Comparison of ENCODE assay signal across 18 cellular contexts in genomic region chr17:42301022-42301421, GRCh38. TPM values are rescaled to one million over a fixed set of nuclear protein-coding genes. Genes with fewer than 3 reads are reported as not detected.
DNase-seq lines count a peak whose midpoint lies in the region; ATAC-seq, FAIRE-seq and TF ChIP-seq lines count a peak whose summit lies in the region.
"Had no signal": no experiment of that assay in that cellular context is flagged by ENCODE, and none has a peak within 500 bp of the region (broad histone marks: within the 10 kb centered on the region; RNA-seq: fewer than 3 reads in every experiment).

No MANE protein-coding gene starts in this region.

- H3K23me2 ChIP-seq in H9 (ENCODE audit: insufficient read length, low read depth, low read length, poor library complexity, severe bottlenecking), result no peaks in the 10 kb centered on the region

- no peak overlapping the region for H2AFZ ChIP-seq in H9 (ENCODE audit: low read length)

- TF ChIP-seq CTCF in H9 (conservative IDR thresholded peaks at IDR 0.05) (no peak), bronchial epithelial cell (IDR thresholded peaks at IDR 0.05; ENCODE audit: insufficient read depth, low read length, severe bottlenecking) (no peak)

- WGBS in H9 (ENCODE audit: extremely low coverage, insufficient read length, low lambda C conversion rate), result no CpG with 5 or more reads among the region's 9 CpGs

- no peak overlapping the region for H4K5ac ChIP-seq in H9 (ENCODE audit: insufficient read length, low read depth, low read length)

- H3K36me3 ChIP-seq in bronchial epithelial cell (ENCODE audit: control insufficient read depth, insufficient read depth, low read length), result no peaks in the 10 kb centered on the region
- H3K36me3 ChIP-seq: HAP-1 had no signal

- no peak overlapping the region for H3K18ac ChIP-seq in H9 (ENCODE audit: insufficient read length, low read depth, low read length)

- no peak overlapping the region for H3K9ac ChIP-seq in H9 (ENCODE audit: extremely low read depth, insufficient read length, low read length)
- H3K9ac ChIP-seq: BLaER1 had no signal

- no peak overlapping the region for H2BK12ac ChIP-seq in H9 (ENCODE audit: insufficient read length, low read depth, low read length)

- H4K91ac ChIP-seq in H9 (ENCODE audit: insufficient read length, low read depth, low read length), result no peak overlapping the region

- H3K79me1 ChIP-seq in H9 (ENCODE audit: insufficient read depth, low read depth, low read length, poor library complexity, severe bottlenecking), result no peaks in the 10 kb centered on the region

- peaks cover 60% of the 10 kb centered on the region for H3K36me3 Mint-ChIP-seq in activated CD4-positive, alpha-beta memory T cell treated with anti-CD3 and anti-CD28 coated beads for 36 hours
- H3K36me3 Mint-ChIP-seq in activated CD4-positive, alpha-beta memory T cell treated with anti-CD3 and anti-CD28 coated beads, Interleukin-2, amount 10 ng/mL, durations not matched to agents 7 days and 5 days (ENCODE audit: low read depth), result peaks cover 55% of the 10 kb centered on the region
- peaks cover 0 to 3% (median 0%) of the 10 kb centered on the region in 3 experiments; a peak in 1 of 7 replicates for H3K36me3 Mint-ChIP-seq in H9 (ENCODE audit: insufficient read depth in 1 of 3, low read depth in 3 of 3)
- H3K36me3 Mint-ChIP-seq in stimulated activated effector memory CD8-positive, alpha-beta T cell treated with anti-CD3 and anti-CD28 coated beads, Interleukin-12 subunit alpha, Interleukin-12 subunit beta, amount 100 ng/mL, for 72 hours, result peaks cover 98% of the 10 kb centered on the region

- POLR2A ChIA-PET in activated CD4-positive, alpha-beta memory T cell treated with anti-CD3 and anti-CD28 coated beads for 36 hours (lab: Charles Lee), result interaction anchor here (1.1 kb wide), 1 partner anchor 11 kb away, joined by 4 read pairs; no protein-coding TSS in a partner anchor
- POLR2A ChIA-PET in activated CD4-positive, alpha-beta memory T cell treated with anti-CD3 and anti-CD28 coated beads, Interleukin-2, amount 10 ng/mL, durations not matched to agents 7 days and 5 days (lab: Charles Lee), result no interaction called here

- no peak overlapping the region for H2AK5ac ChIP-seq in H9 (ENCODE audit: insufficient read length, low read length)

- H2BK20ac ChIP-seq in H9 (ENCODE audit: low read depth, low read length, poor library complexity, severe bottlenecking), result no peak overlapping the region

- H3K4me1 Mint-ChIP-seq in activated CD4-positive, alpha-beta memory T cell treated with anti-CD3 and anti-CD28 coated beads for 36 hours (ENCODE audit: low read depth), result peaks cover 13% of the 10 kb centered on the region
- peaks cover 6% of the 10 kb centered on the region for H3K4me1 Mint-ChIP-seq in activated CD4-positive, alpha-beta memory T cell treated with anti-CD3 and anti-CD28 coated beads, Interleukin-2, amount 10 ng/mL, durations not matched to agents 7 days and 5 days
- H3K4me1 Mint-ChIP-seq in H9, result peaks cover 2% of the 10 kb centered on the region in 2 experiments; a peak in 3 of 4 replicates
- peaks cover 45% of the 10 kb centered on the region for H3K4me1 Mint-ChIP-seq in stimulated activated effector memory CD8-positive, alpha-beta T cell treated with anti-CD3 and anti-CD28 coated beads, Interleukin-12 subunit alpha, Interleukin-12 subunit beta, amount 100 ng/mL, for 72 hours
- H3K4me1 Mint-ChIP-seq: CD14-positive monocyte had no signal

- no peak overlapping the region for H3K56ac ChIP-seq in H9 (ENCODE audit: insufficient read length, low read depth, low read length)

- no peak overlapping the region for H3T11ph ChIP-seq in H9 (ENCODE audit: low read length)

- no peaks in the 10 kb centered on the region for H4K20me1 ChIP-seq in H9 (ENCODE audit: control insufficient read depth, insufficient read depth, insufficient read length)
- H4K20me1 ChIP-seq: BLaER1 had no signal

- H2BK5ac ChIP-seq in H9 (ENCODE audit: insufficient read length, low read length), result no peak overlapping the region

- H3K4ac ChIP-seq in H9 (ENCODE audit: low read depth, low read length), result no peak overlapping the region

- H4K8ac ChIP-seq in H9 (replicated peaks; ENCODE audit: insufficient read length, low read depth, low read length), result no peak overlapping the region

- no peak overlapping the region for H3K4me2 ChIP-seq in H9 (ENCODE audit: insufficient read depth, insufficient read length, low read length)
- H3K4me2 ChIP-seq: BLaER1 had no signal

- ATAC-seq in stimulated activated effector memory CD8-positive, alpha-beta T cell treated with anti-CD3 and anti-CD28 coated beads, Interleukin-12 subunit alpha, Interleukin-12 subunit beta, amount 100 ng/mL, for 72 hours, result no peak
- ATAC-seq in GM21786 (IDR thresholded peaks at IDR 0.05; ENCODE audit: unreplicated experiment), result no peak
- no peak for ATAC-seq in HG02885 (IDR thresholded peaks at IDR 0.05; ENCODE audit: poor library complexity, unreplicated experiment)
- no peak for ATAC-seq in HG02763 (IDR thresholded peaks at IDR 0.05; ENCODE audit: unreplicated experiment)

- CTCF ChIA-PET in activated CD4-positive, alpha-beta memory T cell treated with anti-CD3 and anti-CD28 coated beads for 36 hours (lab: Charles Lee), result interaction anchor here (1.1 to 1.9 kb wide), 3 partner anchors 9 to 106 kb away, joined by 3 to 6 read pairs (median 4); no protein-coding TSS in a partner anchor
- CTCF ChIA-PET in activated CD4-positive, alpha-beta memory T cell treated with anti-CD3 and anti-CD28 coated beads, Interleukin-2, amount 10 ng/mL, durations not matched to agents 7 days and 5 days (lab: Charles Lee), result interaction anchor here (1.0 to 1.2 kb wide), 2 partner anchors 11 to 102 kb away, joined by 3 to 5 read pairs; no protein-coding TSS in a partner anchor

- peak; percentile 18 for FAIRE-seq in bronchial epithelial cell (lab: Jason Lieb, UNC)
- FAIRE-seq: H1 had no signal

- no peak overlapping the region for H3K27ac ChIP-seq in H9 (ENCODE audit: insufficient read length, low read depth, low read length)
- H3K27ac ChIP-seq: BLaER1 had no signal

- H3K4me3 ChIP-seq in bronchial epithelial cell (ENCODE audit: low read depth, low read length), result no peak overlapping the region
- H3K4me3 ChIP-seq: BLaER1, HAP-1 had no signal

- H2BK15ac ChIP-seq in H9 (ENCODE audit: low read depth, low read length), result no peak overlapping the region

- H3K9me3 Mint-ChIP-seq in activated CD4-positive, alpha-beta memory T cell treated with anti-CD3 and anti-CD28 coated beads for 36 hours, result no peaks in the 10 kb centered on the region
- H3K9me3 Mint-ChIP-seq in activated CD4-positive, alpha-beta memory T cell treated with anti-CD3 and anti-CD28 coated beads, Interleukin-2, amount 10 ng/mL, durations not matched to agents 7 days and 5 days, result no peaks in the 10 kb centered on the region
- no peaks in the 10 kb centered on the region for H3K9me3 Mint-ChIP-seq in H9
- no peaks in the 10 kb centered on the region for H3K9me3 Mint-ChIP-seq in stimulated activated effector memory CD8-positive, alpha-beta T cell treated with anti-CD3 and anti-CD28 coated beads, Interleukin-12 subunit alpha, Interleukin-12 subunit beta, amount 100 ng/mL, for 72 hours
- H3K9me3 Mint-ChIP-seq: CD14-positive monocyte; CD4-positive, alpha-beta memory T cell had no signal

- no peak overlapping the region for H3K4me3 Mint-ChIP-seq in activated CD4-positive, alpha-beta memory T cell treated with anti-CD3 and anti-CD28 coated beads for 36 hours
- no peak overlapping the region for H3K4me3 Mint-ChIP-seq in activated CD4-positive, alpha-beta memory T cell treated with anti-CD3 and anti-CD28 coated beads, Interleukin-2, amount 10 ng/mL, durations not matched to agents 7 days and 5 days
- no peak overlapping the region for H3K4me3 Mint-ChIP-seq in H9
- no peak overlapping the region for H3K4me3 Mint-ChIP-seq in stimulated activated effector memory CD8-positive, alpha-beta T cell treated with anti-CD3 and anti-CD28 coated beads, Interleukin-12 subunit alpha, Interleukin-12 subunit beta, amount 100 ng/mL, for 72 hours
- H3K4me3 Mint-ChIP-seq: CD14-positive monocyte; CD4-positive, alpha-beta memory T cell had no signal

- H3K27ac Mint-ChIP-seq in activated CD4-positive, alpha-beta memory T cell treated with anti-CD3 and anti-CD28 coated beads for 36 hours, result peak overlapping the region; percentile 33
- no peak overlapping the region for H3K27ac Mint-ChIP-seq in activated CD4-positive, alpha-beta memory T cell treated with anti-CD3 and anti-CD28 coated beads, Interleukin-2, amount 10 ng/mL, durations not matched to agents 7 days and 5 days
- peak overlapping the region in 2 of 3 experiments; percentile 49 to 88; a peak in 2 of 7 replicates for H3K27ac Mint-ChIP-seq in H9
- H3K27ac Mint-ChIP-seq in stimulated activated effector memory CD8-positive, alpha-beta T cell treated with anti-CD3 and anti-CD28 coated beads, Interleukin-12 subunit alpha, Interleukin-12 subunit beta, amount 100 ng/mL, for 72 hours, result peak overlapping the region; percentile 85

- no peak for DNase-seq in activated CD4-positive, alpha-beta memory T cell treated with anti-CD3 and anti-CD28 coated beads for 36 hours
- DNase-seq in activated CD4-positive, alpha-beta memory T cell treated with anti-CD3 and anti-CD28 coated beads, Interleukin-2, amount 10 ng/mL, durations not matched to agents 7 days and 5 days, result no peak
- DNase-seq in H9 (no peak), bronchial epithelial cell (ENCODE audit: low read depth) (no peak)
- no peak for DNase-seq in stimulated activated effector memory CD8-positive, alpha-beta T cell treated with anti-CD3 and anti-CD28 coated beads, Interleukin-12 subunit alpha, Interleukin-12 subunit beta, amount 100 ng/mL, for 72 hours (ENCODE audit: low spot score in 2 of 2)
- DNase-seq: 8988T; Calu3; CD4-positive, alpha-beta memory T cell; DMS79 treated with DMSO at 0.1 percent for 48 hours; GF-D8; IMR-90 had no signal

- H3K27me3 Mint-ChIP-seq in activated CD4-positive, alpha-beta memory T cell treated with anti-CD3 and anti-CD28 coated beads for 36 hours, result no peaks in the 10 kb centered on the region
- H3K27me3 Mint-ChIP-seq in activated CD4-positive, alpha-beta memory T cell treated with anti-CD3 and anti-CD28 coated beads, Interleukin-2, amount 10 ng/mL, durations not matched to agents 7 days and 5 days, result no peaks in the 10 kb centered on the region
- H3K27me3 Mint-ChIP-seq in H9 (ENCODE audit: low read depth), result no peaks in the 10 kb centered on the region; the same call in none of the 2 replicates
- H3K27me3 Mint-ChIP-seq: CD4-positive, alpha-beta memory T cell had no signal

- intact Hi-C loops in activated CD4-positive, alpha-beta memory T cell treated with anti-CD3 and anti-CD28 coated beads for 36 hours (cut with micrococcal nuclease), result no loop called here

- no peak overlapping the region for H3K23ac ChIP-seq in H9 (ENCODE audit: insufficient read length, low read depth, low read length)

- H3K27me3 ChIP-seq in H9 (ENCODE audit: insufficient read depth, low read length), result no peaks in the 10 kb centered on the region
- H3K27me3 ChIP-seq in bronchial epithelial cell (ENCODE audit: control insufficient read depth, insufficient read depth, low read length), result no peaks in the 10 kb centered on the region
- H3K27me3 ChIP-seq: BLaER1 had no signal

- H2BK120ac ChIP-seq in H9 (ENCODE audit: low read depth, low read length, poor library complexity, severe bottlenecking), result no peak overlapping the region

- H3K14ac ChIP-seq in H9 (ENCODE audit: insufficient read depth, low read length), result no peak overlapping the region

- H3K4me1 ChIP-seq in H9 (ENCODE audit: insufficient read depth, low read length), result no peaks in the 10 kb centered on the region
- H3K4me1 ChIP-seq: BLaER1, HAP-1 had no signal

- H3K79me2 ChIP-seq in H9 (ENCODE audit: insufficient read depth, low read length), result no peaks in the 10 kb centered on the region

- no peaks in the 10 kb centered on the region for H3K9me3 ChIP-seq in H9 (ENCODE audit: control insufficient read depth, low read depth, low read length)
- H3K9me3 ChIP-seq: BLaER1, HAP-1 had no signal

RNA-seq across cellular contexts. Expression of gene STAT5A, which starts 12.7 kb away (rescaled TPM):
- total RNA-seq in activated CD4-positive, alpha-beta memory T cell treated with anti-CD3 and anti-CD28 coated beads for 36 hours, result 100 to 1,000 TPM; 211 to 215 TPM
- total RNA-seq in activated CD4-positive, alpha-beta memory T cell treated with anti-CD3 and anti-CD28 coated beads, Interleukin-2, amount 10 ng/mL, durations not matched to agents 7 days and 5 days, result 10 to 100 TPM; 88.4 to 96.7 TPM
- total RNA-seq in H9 (2021), result 4.3 and 6.4 TPM in 2 replicates
- 1.3 TPM in 2 replicates for total RNA-seq in bronchial epithelial cell

RNA-seq across cellular contexts. Expression of gene STAT5B, which starts 24.8 kb away (rescaled TPM):
- 100 to 1,000 TPM; 192 to 195 TPM for total RNA-seq in activated CD4-positive, alpha-beta memory T cell treated with anti-CD3 and anti-CD28 coated beads for 36 hours
- total RNA-seq in activated CD4-positive, alpha-beta memory T cell treated with anti-CD3 and anti-CD28 coated beads, Interleukin-2, amount 10 ng/mL, durations not matched to agents 7 days and 5 days, result 100 to 1,000 TPM; 163 to 171 TPM
- total RNA-seq in H9 (2021) (42.9 and 46.2 TPM in 2 replicates), bronchial epithelial cell (11.6 and 12.2 TPM in 2 replicates)

Comparison
In these comparisons a context has a peak if more than half of its experiments do, and no peak if none do; other contexts are left out.
1. RNA of gene STAT5A, which starts 12.7 kb away (total RNA-seq): 211 to 215 TPM in activated CD4-positive, alpha-beta memory T cell treated with anti-CD3 and anti-CD28 coated beads for 36 hours and 88.4 to 96.7 TPM in activated CD4-positive, alpha-beta memory T cell treated with anti-CD3 and anti-CD28 coated beads, Interleukin-2, amount 10 ng/mL, durations not matched to agents 7 days and 5 days; 4.3 to 6.4 TPM in H9 and 1.3 TPM in bronchial epithelial cell; every median in the first group is over 10 times any median in the second.